ENCODE assay signal across 8 cellular contexts in the genomic region with DNA sequence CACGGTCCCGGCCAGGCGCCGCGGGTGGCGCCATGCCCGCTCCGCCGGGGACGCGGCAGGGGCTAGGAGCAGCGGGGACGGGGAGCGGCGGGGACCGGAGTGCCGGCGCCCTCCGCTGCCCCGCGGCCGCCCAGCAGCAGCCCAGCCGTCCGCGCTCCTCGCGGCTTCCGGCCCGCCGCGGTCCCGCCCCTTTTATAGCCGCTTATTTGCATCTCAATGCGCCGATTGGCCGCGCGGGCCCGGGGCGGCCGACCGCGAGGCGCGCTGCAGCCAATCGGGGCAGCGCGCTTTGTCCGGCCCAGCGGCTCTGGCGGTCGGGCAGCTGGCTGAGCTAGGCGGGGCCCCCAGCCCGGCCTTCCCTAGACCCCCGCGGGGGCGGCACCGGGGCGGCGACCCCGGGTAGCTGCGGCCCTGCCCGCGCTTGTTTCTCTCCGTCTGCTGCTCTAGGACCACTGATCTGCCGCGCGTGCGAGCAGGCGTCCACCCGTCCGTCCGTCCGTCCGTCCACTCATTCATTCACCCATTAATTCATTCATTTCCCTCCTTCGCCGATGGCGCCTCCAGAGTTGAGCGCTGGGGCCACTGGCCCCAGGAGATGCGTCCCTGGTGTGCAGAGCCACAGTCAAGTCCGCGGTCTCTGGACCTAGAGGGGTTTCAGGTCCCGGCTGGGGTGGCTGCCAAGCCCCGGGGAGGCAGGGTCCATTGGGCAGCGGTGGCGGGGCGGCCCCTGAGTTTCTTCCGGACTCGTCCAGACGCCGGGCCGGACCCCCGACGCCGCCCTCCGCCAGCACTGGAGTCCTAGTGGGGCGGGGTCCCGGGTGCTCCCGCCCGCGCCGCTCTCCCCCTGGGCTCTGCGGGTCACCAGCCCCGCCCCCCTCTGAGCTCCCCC. TPM values are rescaled to one million over a fixed set of nuclear protein-coding genes. Genes with fewer than 3 reads are reported as not detected.
DNase-seq lines count a peak whose midpoint lies in the region; ATAC-seq, FAIRE-seq and TF ChIP-seq lines count a peak whose summit lies in the region.

A gene with protein sequence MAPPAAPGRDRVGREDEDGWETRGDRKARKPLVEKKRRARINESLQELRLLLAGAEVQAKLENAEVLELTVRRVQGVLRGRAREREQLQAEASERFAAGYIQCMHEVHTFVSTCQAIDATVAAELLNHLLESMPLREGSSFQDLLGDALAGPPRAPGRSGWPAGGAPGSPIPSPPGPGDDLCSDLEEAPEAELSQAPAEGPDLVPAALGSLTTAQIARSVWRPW (minus strand): TSS at position 167 of the 889 bp plus-strand sequence. CDS start 133 bp downstream, at position 34.

- FAIRE-seq in GM19239 (lab: Jason Lieb, UNC): peak; percentile 39

- TF ChIP-seq CTCF in BE2C (IDR thresholded peaks at IDR 0.05; ENCODE audit: low read depth, low read length) (no peak), lower leg skin (IDR thresholded peaks at IDR 0.05) (no peak)

- no peak for TF ChIP-seq POLR2A in lower leg skin (IDR thresholded peaks at IDR 0.05)

- peak within 1 kb of the TSS; percentile 68 for H3K4me3 ChIP-seq in BE2C (ENCODE audit: low read depth, low read length)
- peak within 1 kb of the TSS; percentile 50 for H3K4me3 ChIP-seq in lower leg skin (ENCODE audit: low read depth, poor library complexity, severe bottlenecking)

- H3K27me3 ChIP-seq in BE2C: no peaks in the 10 kb centered on the region

- intact Hi-C loops in lower leg skin (cut with DNase I; ENCODE audit: low total_unique reads): loop anchor here (10.0 kb wide), 1 partner anchor 365 kb away; no protein-coding TSS in a partner anchor

- DNase-seq in BE2C (peak; percentile 97), GM19239 (ENCODE audit: insufficient read length, low spot score) (peak; percentile 98), NCI-H510A (lab: John Stamatoyannopoulos, UW) (peak; percentile 90), dermis blood vessel endothelial cell (peak; percentile 91), lower leg skin (ENCODE audit: low spot score in 2 of 2) (peak; percentile 80 to 96)
- DNase-seq in activated CD4-positive, alpha-beta T cell treated with anti-CD3 and anti-CD28 coated beads for 4 hours: peak; percentile 53 to 68
- peak; percentile 74 for DNase-seq in stimulated activated CD4-positive, alpha-beta T cell treated with anti-CD3 and anti-CD28 coated beads, Interleukin-4, amount 100 ng/mL, for 1 hour

- H3K4me1 ChIP-seq in BE2C: peaks cover 25% of the 10 kb centered on the region

- no peaks in the 10 kb centered on the region for H3K36me3 ChIP-seq in BE2C

- WGBS in lower leg skin, 2 donors: 1% methylated on average over 53 to 78 of the region's 104 CpGs

- peak; percentile 88 for ATAC-seq in HG03439 (IDR thresholded peaks at IDR 0.05; ENCODE audit: unreplicated experiment)

- no peaks in the 10 kb centered on the region for H3K9me3 ChIP-seq in BE2C

RNA-seq across cellular contexts. Expression of the gene that starts here (rescaled TPM):
- 55.3 TPM for polyA plus RNA-seq in BE2C (2012; ENCODE audit: insufficient read depth, insufficient read length, low read depth)
- total RNA-seq in dermis blood vessel endothelial cell: 2.2 and 3.7 TPM in 2 replicates
- total RNA-seq in lower leg skin: 1 to 10 TPM; 1.3 to 5.8 (median 3.1) TPM

Comparison
In these comparisons a context has a peak if more than half of its experiments do, and no peak if none do; other contexts are left out.
1. Peak in every context shown above with its lines: DNase-seq, ATAC-seq and H3K4me3 ChIP-seq.